ENCODE assay signal across 8 cellular contexts in genomic region chr12:47717443-47718193, GRCh38. TPM values are rescaled to one million over a fixed set of nuclear protein-coding genes. Genes with fewer than 3 reads are reported as not detected.
A peak's percentile ranks its signal among the peaks of the same experiment; 100 is the strongest.
DNase-seq lines count a peak whose midpoint lies in the region; ATAC-seq and TF ChIP-seq lines count a peak whose summit lies in the region.

No MANE protein-coding gene starts in this region.

- peak; percentile 82 for DNase-seq in HFFc6
- peak; percentile 73 for DNase-seq in NCI-H460 (ENCODE audit: extremely low read depth, low read depth)
- peak; percentile 73 for DNase-seq in activated CD8-positive, alpha-beta memory T cell treated with anti-CD3 and anti-CD28 coated beads for 24 hours
- peak; percentile 97 for DNase-seq in endodermal cell
- DNase-seq in medulla oblongata (ENCODE audit: extremely low spot score): peak; percentile 93
- DNase-seq in stimulated activated CD8-positive, alpha-beta memory T cell treated with anti-CD3 and anti-CD28 coated beads, Interleukin-4, amount 100 ng/mL, for 48 hours: peak; percentile 65

- H3K36me3 Mint-ChIP-seq in HFFc6 (ENCODE audit: low read depth) (no peaks in the 10 kb centered on the region), endodermal cell (ENCODE audit: low read depth) (no peaks in the 10 kb centered on the region)

- H3K4me3 ChIP-seq in BLaER1 treated with 17β-estradiol and CSF1 and Interleukin-3, amounts not matched to agents 10 nM and 100 nM: no peak overlapping the region
- no peak overlapping the region for H3K4me3 ChIP-seq in endodermal cell (ENCODE audit: low read length)

- peak overlapping the region; percentile 62 to 87 (median 79) for H3K4me2 ChIP-seq in BLaER1 treated with 17β-estradiol and CSF1 and Interleukin-3, amounts not matched to agents 10 nM and 100 nM

- 0 out of 22 replicates have a peak, but pooled peaks cover 0 to 2% (median 0%) of the 10 kb centered on the region in 11 experiments for H3K36me3 ChIP-seq in BLaER1 treated with 17β-estradiol and CSF1 and Interleukin-3, amounts not matched to agents 10 nM and 100 nM
- no peaks in the 10 kb centered on the region for H3K36me3 ChIP-seq in endodermal cell (ENCODE audit: control insufficient read depth, insufficient read depth, low read length)

- WGBS in endodermal cell (ENCODE audit: insufficient coverage in 1 of 2, insufficient read length in 1 of 2), 2 experiments: 21 to 39% methylated on average over 9 to 13 of the region's 13 CpGs

- peak overlapping the region; percentile 90 for H3K27ac Mint-ChIP-seq in HFFc6
- H3K27ac Mint-ChIP-seq in endodermal cell: peak overlapping the region; percentile 95

- peak overlapping the region; percentile 40 to 79 (median 60); a peak in 21 of 22 replicates for H3K9ac ChIP-seq in BLaER1 treated with 17β-estradiol and CSF1 and Interleukin-3, amounts not matched to agents 10 nM and 100 nM
- peak overlapping the region; percentile 18 for H3K9ac ChIP-seq in endodermal cell (ENCODE audit: extremely low read depth, low read length, poor library complexity, severe bottlenecking)

- H3K4me1 Mint-ChIP-seq in HFFc6 (ENCODE audit: low read depth): peaks cover 22% of the 10 kb centered on the region
- H3K4me1 Mint-ChIP-seq in endodermal cell: peaks cover 11% of the 10 kb centered on the region

- H3K27ac ChIP-seq in BLaER1 treated with 17β-estradiol and CSF1 and Interleukin-3, amounts not matched to agents 10 nM and 100 nM: peak overlapping the region; percentile 23 to 88 (median 70)
- H3K27ac ChIP-seq in endodermal cell (ENCODE audit: low read depth, low read length): no peak overlapping the region

- H3K27me3 ChIP-seq in BLaER1 treated with 17β-estradiol and CSF1 and Interleukin-3, amounts not matched to agents 10 nM and 100 nM: no peaks in the 10 kb centered on the region
- no peaks in the 10 kb centered on the region for H3K27me3 ChIP-seq in endodermal cell (ENCODE audit: control insufficient read depth, insufficient read depth, low read length, poor library complexity, severe bottlenecking)

- ATAC-seq in HG03025 (IDR thresholded peaks at IDR 0.05; ENCODE audit: low FRiP score, unreplicated experiment): no peak

- H3K9me3 Mint-ChIP-seq in HFFc6: no peaks in the 10 kb centered on the region
- H3K9me3 Mint-ChIP-seq in endodermal cell: no peaks in the 10 kb centered on the region

- H3K4me1 ChIP-seq in BLaER1 treated with 17β-estradiol and CSF1 and Interleukin-3, amounts not matched to agents 10 nM and 100 nM: peaks cover 50 to 66% (median 56%) of the 10 kb centered on the region in 10 experiments
- H3K4me1 ChIP-seq in endodermal cell (ENCODE audit: control insufficient read depth, insufficient read depth, low read length): peaks cover 6% of the 10 kb centered on the region

- H3K27me3 Mint-ChIP-seq in HFFc6 (ENCODE audit: insufficient read depth) (peaks cover 1% of the 10 kb centered on the region; the same call in 1 of the 2 replicates), endodermal cell (ENCODE audit: insufficient read depth) (peaks cover 18% of the 10 kb centered on the region)

- TF ChIP-seq CTCF in HFFc6 (IDR thresholded peaks at IDR 0.05) (peak; percentile 89), endodermal cell (conservative IDR thresholded peaks at IDR 0.05) (peak; percentile 96)

- H3K9me3 ChIP-seq in BLaER1 treated with 17β-estradiol and CSF1 and Interleukin-3, amounts not matched to agents 10 nM and 100 nM (replicated peaks in 1 of 11): no peaks in the 10 kb centered on the region
- H3K9me3 ChIP-seq in endodermal cell (ENCODE audit: control insufficient read depth, low read length): no peaks in the 10 kb centered on the region

- no peaks in the 10 kb centered on the region; a peak in 1 of 22 replicates for H4K20me1 ChIP-seq in BLaER1 treated with 17β-estradiol and CSF1 and Interleukin-3, amounts not matched to agents 10 nM and 100 nM

- peak overlapping the region; percentile 27; the same call in 1 of the 2 replicates for H3K4me3 Mint-ChIP-seq in HFFc6
- H3K4me3 Mint-ChIP-seq in endodermal cell: no peak overlapping the region

RNA-seq across cellular contexts. Expression of gene ENDOU, which starts 7.7 kb away (rescaled TPM):
- under 1 TPM in 1 of 6 experiments, not detected in 5; 0.11 TPM for total RNA-seq in HFFc6 (2021; fragmentation: NEBNext Ultra II Directional; extraction: Animal tissue kit (Norgen Biotek cat#: 25700))
- total RNA-seq in NCI-H460 (2014; rRNA removed; shearing (Covaris generic)): 0.17 and 0.37 TPM in 2 replicates
- 0.19 TPM in 1 of 2 replicates, not detected in the other for polyA plus RNA-seq in NCI-H460 (2014; cell fraction: nucleus; rRNA removed)
- not detected for total RNA-seq in endodermal cell
- polyA plus RNA-seq in endodermal cell (2013, experiment 1 of 2): not detected
- polyA plus RNA-seq in endodermal cell (2013, experiment 2 of 2): not detected

RNA-seq across cellular contexts. Expression of gene RPAP3, which starts 11.8 kb away (rescaled TPM):
- 10 to 100 TPM; 26.3 to 43.4 (median 39.0) TPM for total RNA-seq in HFFc6 (2021; fragmentation: NEBNext Ultra II Directional; extraction: Animal tissue kit (Norgen Biotek cat#: 25700))
- total RNA-seq in NCI-H460 (2014; rRNA removed; shearing (Covaris generic)): 37.9 and 43.7 TPM in 2 replicates
- polyA plus RNA-seq in NCI-H460 (2014; cell fraction: nucleus; rRNA removed): 15.2 and 25.1 TPM in 2 replicates
- 10 to 100 TPM; 52.0 to 56.9 TPM for total RNA-seq in endodermal cell
- 39.0 TPM for polyA plus RNA-seq in endodermal cell (2013, experiment 1 of 2)
- 39.5 TPM for polyA plus RNA-seq in endodermal cell (2013, experiment 2 of 2)

RNA-seq across cellular contexts. Expression of gene RAPGEF3, which starts 41.1 kb away (rescaled TPM):
- total RNA-seq in HFFc6 (2021; fragmentation: NEBNext Ultra II Directional; extraction: Animal tissue kit (Norgen Biotek cat#: 25700)): 1 to 10 TPM; 2.0 to 4.1 (median 3.1) TPM
- 7.6 and 10.8 TPM in 2 replicates for total RNA-seq in NCI-H460 (2014; rRNA removed; shearing (Covaris generic))
- polyA plus RNA-seq in NCI-H460 (2014; cell fraction: nucleus; rRNA removed): 32.5 and 34.6 TPM in 2 replicates
- total RNA-seq in endodermal cell: 10 to 100 TPM; 11.4 to 19.6 TPM
- 3.7 TPM for polyA plus RNA-seq in endodermal cell (2013, experiment 1 of 2)
- polyA plus RNA-seq in endodermal cell (2013, experiment 2 of 2): 3.2 TPM

RNA-seq across cellular contexts. Expression of gene SLC48A1, which starts 55.4 kb away (rescaled TPM):
- 10 to 100 TPM; 18.8 to 24.5 (median 21.0) TPM for total RNA-seq in HFFc6 (2021; fragmentation: NEBNext Ultra II Directional; extraction: Animal tissue kit (Norgen Biotek cat#: 25700))
- total RNA-seq in NCI-H460 (2014; rRNA removed; shearing (Covaris generic)): 111 and 123 TPM in 2 replicates
- polyA plus RNA-seq in NCI-H460 (2014; cell fraction: nucleus; rRNA removed): 165 and 231 TPM in 2 replicates
- 10 to 100 TPM; 21.3 to 30.4 TPM for total RNA-seq in endodermal cell
- polyA plus RNA-seq in endodermal cell (2013, experiment 1 of 2): 13.9 TPM
- 13.5 TPM for polyA plus RNA-seq in endodermal cell (2013, experiment 2 of 2)
